In genomic region chr12:46918631-46919030, GRCh38 we compare ENCODE assay signal across 35 cellular contexts.
"Had no signal": no experiment of that assay in that cellular context is flagged by ENCODE, and none has a peak within 500 bp of the region (broad histone marks: within the 10 kb centered on the region; RNA-seq: fewer than 3 reads in every experiment).

No MANE protein-coding gene starts in this region.

- H3K27me3 ChIP-seq: MG63 had no signal

- H3K4me3 ChIP-seq: MG63 had no signal

- H3K27ac ChIP-seq: KMS-11 had no signal

- DNase-seq: Karpas-422, Kasumi-1, KG1, MG63, MM.1S, MV-4-11, NCI-H1048, NCI-H1092, NCI-H1092 treated with DMSO at 0.1 percent for 48 hours, NCI-H1105, NCI-H1105 treated with DMSO at 0.1 percent for 48 hours, NCI-H1417, NCI-H1417 treated with DMSO at 0.1 percent for 48 hours, NCI-H1436, NCI-H1436 treated with DMSO at 0.1 percent for 48 hours, NCI-H146, NCI-H1694, NCI-H1694 treated with DMSO at 0.1 percent for 48 hours, NCI-H187, NCI-H187 treated with DMSO at 0.1 percent for 48 hours, NCI-H1930, NCI-H2029, NCI-H2029 treated with DMSO at 0.1 percent for 48 hours, NCI-H2081, NCI-H2081 treated with DMSO at 0.1 percent for 48 hours, NCI-H2107, NCI-H2171, NCI-H2171 treated with DMSO at 0.1 percent for 48 hours, NCI-H2227 treated with DMSO at 0.1 percent for 48 hours, NCI-H226, NCI-H345, NCI-H446, NCI-H446 treated with DMSO at 0.1 percent for 48 hours, NCI-H510A had no signal

- H3K9ac ChIP-seq: KMS-11 had no signal

- H3K4me2 ChIP-seq: KMS-11 had no signal
